In genomic region chr10:113441220-113441619, GRCh38 we compare ENCODE assay signal across 17 cellular contexts.
DNase-seq lines count a peak whose midpoint lies in the region; ATAC-seq and TF ChIP-seq lines count a peak whose summit lies in the region.
"Had no signal": no experiment of that assay in that cellular context is flagged by ENCODE, and none has a peak within 500 bp of the region (broad histone marks: within the 10 kb centered on the region; RNA-seq: fewer than 3 reads in every experiment).

No MANE protein-coding gene starts in this region.

- H3K9me3 Mint-ChIP-seq in CD14-positive monocyte, result no peaks in the 10 kb centered on the region
- H3K9me3 Mint-ChIP-seq: activated CD8-positive, alpha-beta T cell treated with anti-CD3 and anti-CD28 coated beads for 36 hours; activated naive CD8-positive, alpha-beta T cell treated with anti-CD3 and anti-CD28 coated beads, Interleukin-2, amount 10 ng/mL, durations not matched to agents 7 days and 5 days; effector memory CD8-positive, alpha-beta T cell; naive thymus-derived CD8-positive, alpha-beta T cell had no signal

- intact Hi-C loops in upper lobe of right lung (cut with DNase I) (no loop called here), CD14-positive monocyte (cut with micrococcal nuclease) (no loop called here)

- H3K27me3 ChIP-seq in upper lobe of right lung, result no peaks in the 10 kb centered on the region

- H3K9me3 ChIP-seq in upper lobe of right lung, result no peaks in the 10 kb centered on the region

- TF ChIP-seq CTCF in upper lobe of right lung (IDR thresholded peaks at IDR 0.05) (no peak), CD14-positive monocyte (IDR thresholded peaks at IDR 0.05) (no peak)

- H3K36me3 ChIP-seq in upper lobe of right lung, result no peaks in the 10 kb centered on the region

- H3K36me3 Mint-ChIP-seq in CD14-positive monocyte, result no peaks in the 10 kb centered on the region
- H3K36me3 Mint-ChIP-seq: activated naive CD8-positive, alpha-beta T cell treated with anti-CD3 and anti-CD28 coated beads, Interleukin-2, amount 10 ng/mL, durations not matched to agents 7 days and 5 days; naive thymus-derived CD8-positive, alpha-beta T cell had no signal

- DNase-seq in DMS53 (lab: John Stamatoyannopoulos, UW) (peak; percentile 34), DMS53 treated with DMSO at 0.1 percent for 48 hours (lab: John Stamatoyannopoulos, UW; ENCODE audit: unreplicated experiment) (no peak), left lobe of liver (ENCODE audit: low spot score) (peak; percentile 74), upper lobe of right lung (no peak), SW480 (ENCODE audit: low spot score) (no peak), CD14-positive monocyte (ENCODE audit: low spot score) (no peak), NCI-H82 (lab: John Stamatoyannopoulos, UW) (no peak)
- DNase-seq: activated CD8-positive, alpha-beta T cell treated with anti-CD3 and anti-CD28 coated beads for 36 hours; activated naive CD8-positive, alpha-beta T cell treated with anti-CD3 and anti-CD28 coated beads, Interleukin-2, amount 10 ng/mL, durations not matched to agents 7 days and 5 days; COR-L47; effector memory CD8-positive, alpha-beta T cell; foreskin melanocyte; Kasumi-1; naive thymus-derived CD8-positive, alpha-beta T cell; NCI-H1930 had no signal

- no peak overlapping the region for H3K4me3 Mint-ChIP-seq in CD14-positive monocyte
- H3K4me3 Mint-ChIP-seq: activated CD8-positive, alpha-beta T cell treated with anti-CD3 and anti-CD28 coated beads for 36 hours; activated naive CD8-positive, alpha-beta T cell treated with anti-CD3 and anti-CD28 coated beads, Interleukin-2, amount 10 ng/mL, durations not matched to agents 7 days and 5 days; effector memory CD8-positive, alpha-beta T cell; naive thymus-derived CD8-positive, alpha-beta T cell had no signal

- no peak overlapping the region for H3K27ac Mint-ChIP-seq in CD14-positive monocyte
- H3K27ac Mint-ChIP-seq: activated CD8-positive, alpha-beta T cell treated with anti-CD3 and anti-CD28 coated beads for 36 hours; activated naive CD8-positive, alpha-beta T cell treated with anti-CD3 and anti-CD28 coated beads, Interleukin-2, amount 10 ng/mL, durations not matched to agents 7 days and 5 days; effector memory CD8-positive, alpha-beta T cell; naive thymus-derived CD8-positive, alpha-beta T cell had no signal

- no peaks in the 10 kb centered on the region for H3K4me1 ChIP-seq in upper lobe of right lung

- no peak overlapping the region for H3K4me3 ChIP-seq in upper lobe of right lung
- H3K4me3 ChIP-seq: SK-N-MC had no signal

- peaks cover 1 to 3% (median 2%) of the 10 kb centered on the region in 3 donors for H3K27me3 Mint-ChIP-seq in CD14-positive monocyte (ENCODE audit: low read depth in 3 of 3)
- H3K27me3 Mint-ChIP-seq: activated CD8-positive, alpha-beta T cell treated with anti-CD3 and anti-CD28 coated beads for 36 hours had no signal

- no peak overlapping the region for H3K27ac ChIP-seq in upper lobe of right lung
- H3K27ac ChIP-seq: SK-N-MC had no signal

- ATAC-seq in SK-N-SH treated with all-trans-retinoic acid at 6 μM for 48 hours, result peak; percentile 76
- peak; percentile 97 for ATAC-seq in left lobe of liver
- peak; percentile 52 for ATAC-seq in upper lobe of right lung
- ATAC-seq: activated CD8-positive, alpha-beta T cell treated with anti-CD3 and anti-CD28 coated beads for 36 hours; effector memory CD8-positive, alpha-beta T cell; naive thymus-derived CD8-positive, alpha-beta T cell had no signal

- peaks cover 29% of the 10 kb centered on the region for H3K4me1 Mint-ChIP-seq in CD14-positive monocyte
- H3K4me1 Mint-ChIP-seq: activated naive CD8-positive, alpha-beta T cell treated with anti-CD3 and anti-CD28 coated beads, Interleukin-2, amount 10 ng/mL, durations not matched to agents 7 days and 5 days had no signal

TF ChIP-seq in SK-N-SH treated with all-trans-retinoic acid at 6 μM for 48 hours, 23 proteins besides CTCF, POLR2A, EP300 and RAD21:
- no peak for TF ChIP-seq SNAI2 (CRISPR knock-in tag; IDR thresholded peaks at IDR 0.05)
- no peak for TF ChIP-seq CSDC2 (CRISPR knock-in tag; IDR thresholded peaks at IDR 0.05)
- TF ChIP-seq ZFP30 (CRISPR knock-in tag; IDR thresholded peaks at IDR 0.05), result no peak
- TF ChIP-seq TOX (CRISPR knock-in tag; IDR thresholded peaks at IDR 0.05; ENCODE audit: borderline replicate concordance), result no peak
- no peak for TF ChIP-seq PATZ1 (CRISPR knock-in tag; IDR thresholded peaks at IDR 0.05; ENCODE audit: borderline replicate concordance)
- TF ChIP-seq ZC3H10 (CRISPR knock-in tag; IDR thresholded peaks at IDR 0.05), result no peak
- no peak for TF ChIP-seq TSHZ2 (CRISPR knock-in tag; IDR thresholded peaks at IDR 0.05)
- no peak for TF ChIP-seq ZNF70 (CRISPR knock-in tag; IDR thresholded peaks at IDR 0.05)
- no peak for TF ChIP-seq ARNTL (CRISPR knock-in tag; IDR thresholded peaks at IDR 0.05; ENCODE audit: borderline replicate concordance, low read depth)
- no peak for TF ChIP-seq BACH2 (CRISPR knock-in tag; IDR thresholded peaks at IDR 0.05; ENCODE audit: borderline replicate concordance)

Comparison
In these comparisons a context has a peak if more than half of its experiments do, and no peak if none do; other contexts are left out.
1. DNase-seq: peak in DMS53 (single experiment) and left lobe of liver (single experiment); none in DMS53 treated with DMSO at 0.1 percent for 48 hours (single experiment), upper lobe of right lung (single experiment), SW480 (single experiment), CD14-positive monocyte (single experiment) and NCI-H82 (single experiment).
2. Peak in every context shown above with its lines, with median percentiles within 50 percentile points of each other: ATAC-seq.